In the genomic region with DNA sequence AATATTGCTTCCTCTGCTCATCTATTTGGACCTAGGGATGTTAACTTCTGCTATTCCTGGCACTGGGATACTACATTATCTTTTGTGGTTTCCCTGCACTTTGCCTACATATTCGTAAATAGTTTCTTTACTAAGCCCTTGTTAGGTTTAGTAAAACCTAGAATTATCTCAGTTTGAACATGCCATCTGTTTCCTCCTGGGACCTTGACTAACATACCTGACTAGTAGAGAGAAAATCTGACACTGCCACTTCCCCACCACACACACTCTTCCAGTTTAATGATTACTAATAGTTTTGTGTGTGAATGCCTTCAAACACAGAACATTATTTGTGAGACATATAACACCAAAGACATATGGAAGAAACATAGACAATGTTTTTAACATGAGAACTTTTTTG, we compare ENCODE assay signal across 15 cellular contexts. TPM values are rescaled to one million over a fixed set of nuclear protein-coding genes. Genes with fewer than 3 reads are reported as not detected.
DNase-seq lines count a peak whose midpoint lies in the region; ATAC-seq lines count a peak whose summit lies in the region.
"Had no signal": no experiment of that assay in that cellular context is flagged by ENCODE, and none has a peak within 500 bp of the region (broad histone marks: within the 10 kb centered on the region; RNA-seq: fewer than 3 reads in every experiment).

No MANE protein-coding gene starts in this region.

- ATAC-seq in GM19463 (IDR thresholded peaks at IDR 0.05; ENCODE audit: unreplicated experiment) (peak; percentile 51), HG02678 (IDR thresholded peaks at IDR 0.05; ENCODE audit: unreplicated experiment) (peak; percentile 47), HG03354 (IDR thresholded peaks at IDR 0.05; ENCODE audit: poor library complexity, severe bottlenecking, unreplicated experiment) (peak; percentile 71)

- H3K9me2 ChIP-seq in GM23248 (ENCODE audit: insufficient read depth), result no peaks in the 10 kb centered on the region

- DNase-seq in kidney tubule cell (ENCODE audit: low spot score), result peak; percentile 17
- DNase-seq in NOMO-1 treated with DMSO at 0.1 percent for 48 hours (lab: John Stamatoyannopoulos, UW; ENCODE audit: unreplicated experiment), result no peak
- no peak for DNase-seq in activated T-cell treated with anti-CD3 and anti-CD28 coated beads, Interleukin-2, amount 50 U/mL, for 24 hours
- no peak for DNase-seq in GM23248
- DNase-seq: CD8-positive, alpha-beta memory T cell; KG1; NCI-H1092; RPMI8226; T-helper 2 cell had no signal

- H3F3A ChIP-seq in GM23248 (ENCODE audit: insufficient read depth), result no peaks in the 10 kb centered on the region

- H3K27me3 ChIP-seq in GM23248 (replicated peaks; ENCODE audit: insufficient read depth), result no peaks in the 10 kb centered on the region
- H3K27me3 ChIP-seq: BLaER1 had no signal

- no peaks in the 10 kb centered on the region for H3K4me1 Mint-ChIP-seq in activated T-cell treated with anti-CD3 and anti-CD28 coated beads, Interleukin-2, amount 50 U/mL, for 24 hours (ENCODE audit: low read depth)
- H3K4me1 Mint-ChIP-seq: CD8-positive, alpha-beta memory T cell had no signal

- no peak overlapping the region for H3K27ac ChIP-seq in GM23248
- H3K27ac ChIP-seq: BLaER1 had no signal

- H3K36me3 ChIP-seq in GM23248 (ENCODE audit: low read depth), result no peaks in the 10 kb centered on the region
- H3K36me3 ChIP-seq: BLaER1 had no signal

- H3K9ac ChIP-seq in GM23248, result no peak overlapping the region
- H3K9ac ChIP-seq: BLaER1 had no signal

- no peaks in the 10 kb centered on the region for H3K79me2 ChIP-seq in GM23248 (ENCODE audit: insufficient read depth)

- no peak overlapping the region for H3K4me3 ChIP-seq in GM23248
- H3K4me3 ChIP-seq: BLaER1, HAP-1 had no signal

- WGBS in GM23248 (ENCODE audit: low coverage in 1 of 2, low lambda C conversion rate in 2 of 2, missing lambda C conversion rate in 2 of 2), 2 experiments, result 23 to 34% methylated on average over 1 of the region's 1 CpG

- H3K9me3 ChIP-seq in GM23248 (ENCODE audit: low read depth), result no peaks in the 10 kb centered on the region

- no peaks in the 10 kb centered on the region for H3K4me1 ChIP-seq in GM23248 (ENCODE audit: insufficient read depth)
- H3K4me1 ChIP-seq: BLaER1 had no signal

- peaks cover 3% of the 10 kb centered on the region for H3K9me3 Mint-ChIP-seq in activated T-cell treated with anti-CD3 and anti-CD28 coated beads, Interleukin-2, amount 50 U/mL, for 24 hours

- no peak overlapping the region for H2AFZ ChIP-seq in GM23248

- in situ Hi-C loops in GM23248 (cut with MboI), result no loop called here

- H3K4me3 Mint-ChIP-seq in activated T-cell treated with anti-CD3 and anti-CD28 coated beads, Interleukin-2, amount 50 U/mL, for 24 hours, result no peak overlapping the region
- H3K4me3 Mint-ChIP-seq: CD8-positive, alpha-beta memory T cell had no signal

- no peak overlapping the region for H3K4me2 ChIP-seq in GM23248 (ENCODE audit: unreplicated experiment)
- H3K4me2 ChIP-seq: BLaER1 had no signal

- H4K20me1 ChIP-seq in GM23248 (ENCODE audit: insufficient read depth), result no peaks in the 10 kb centered on the region
- H4K20me1 ChIP-seq: BLaER1 had no signal

- H3K27me3 Mint-ChIP-seq in activated T-cell treated with anti-CD3 and anti-CD28 coated beads, Interleukin-2, amount 50 U/mL, for 24 hours, result peaks cover 19% of the 10 kb centered on the region

- H3K36me3 Mint-ChIP-seq in activated T-cell treated with anti-CD3 and anti-CD28 coated beads, Interleukin-2, amount 50 U/mL, for 24 hours (ENCODE audit: low read depth), result no peaks in the 10 kb centered on the region
- H3K36me3 Mint-ChIP-seq: CD8-positive, alpha-beta memory T cell had no signal

- H3K27ac Mint-ChIP-seq in activated T-cell treated with anti-CD3 and anti-CD28 coated beads, Interleukin-2, amount 50 U/mL, for 24 hours, result no peak overlapping the region
- H3K27ac Mint-ChIP-seq: CD8-positive, alpha-beta memory T cell had no signal

RNA-seq across cellular contexts. Expression of a gene that starts 28.2 kb away (rescaled TPM):
- not detected in 2 replicates for total RNA-seq in GM23248 (2014; rRNA removed; shearing (Covaris generic))
- not detected in 2 replicates for polyA plus RNA-seq in GM23248 (2016; fragmentation: Nextera tagmentation; extraction: Ambion mirVana)
- total RNA-seq: CD8-positive, alpha-beta memory T cell; NCI-H460 had no signal
- polyA plus RNA-seq: CD8-positive, alpha-beta memory T cell had no signal
